1 cellular context compared by ENCODE assay signal in genomic region chr5:163730206-163730782, GRCh38.
TF ChIP-seq lines count a peak whose summit lies in the region.

No MANE protein-coding gene starts in this region.

TF ChIP-seq in GM23338, 12 proteins besides CTCF, POLR2A, EP300 and RAD21 (continued from another document):
- TF ChIP-seq ZNF462 (CRISPR knock-in tag; IDR thresholded peaks at IDR 0.05), result no peak
- TF ChIP-seq ETS1 (IDR thresholded peaks at IDR 0.05), result no peak
- TF ChIP-seq JUNB (IDR thresholded peaks at IDR 0.05; ENCODE audit: unreplicated experiment), result no peak
- no peak for TF ChIP-seq EZH2phosphoT487 (IDR thresholded peaks at IDR 0.05; ENCODE audit: unreplicated experiment)
